In the genomic region with DNA sequence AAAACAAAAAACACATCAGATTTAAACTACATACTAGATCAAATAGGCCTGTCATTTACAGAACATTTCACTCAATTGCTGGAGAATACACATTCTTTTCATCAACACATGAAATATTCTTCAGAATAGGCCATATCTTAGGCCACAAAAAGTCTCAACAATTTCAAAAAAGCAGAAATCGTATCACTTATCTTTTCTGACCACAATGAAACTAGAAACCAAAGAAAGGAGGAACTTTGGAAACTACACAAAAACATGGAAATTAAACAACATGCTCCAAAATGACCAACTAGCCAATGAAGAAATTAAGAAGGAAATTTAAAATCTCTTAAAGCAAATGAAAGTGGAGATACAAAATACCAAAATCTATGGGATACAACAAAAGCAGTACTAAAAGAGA, we compare ENCODE assay signal across 13 cellular contexts. TPM values are rescaled to one million over a fixed set of nuclear protein-coding genes. Genes with fewer than 3 reads are reported as not detected.
DNase-seq lines count a peak whose midpoint lies in the region; ATAC-seq and TF ChIP-seq lines count a peak whose summit lies in the region.
"Had no signal": no experiment of that assay in that cellular context is flagged by ENCODE, and none has a peak within 500 bp of the region (broad histone marks: within the 10 kb centered on the region; RNA-seq: fewer than 3 reads in every experiment).

No MANE protein-coding gene starts in this region.

- no peak for ATAC-seq in effector memory CD8-positive, alpha-beta T cell (replicated peaks)
- ATAC-seq in HG03469 (IDR thresholded peaks at IDR 0.05; ENCODE audit: unreplicated experiment) = no peak
- ATAC-seq: K562 had no signal

- H3K27ac Mint-ChIP-seq in effector memory CD8-positive, alpha-beta T cell = peak overlapping the region; percentile 31 to 33
- H3K27ac Mint-ChIP-seq: nephron had no signal

- H3K27ac ChIP-seq in DOHH2 (ENCODE audit: low read depth, low read length) = peak overlapping the region; percentile 97
- H3K27ac ChIP-seq in SU-DHL-6 (ENCODE audit: low read depth, low read length) = no peak overlapping the region
- H3K27ac ChIP-seq: BLaER1 treated with 17β-estradiol and CSF1 and Interleukin-3, amounts not matched to agents 10 nM and 100 nM; thoracic aorta had no signal

- H3K27me3 Mint-ChIP-seq in effector memory CD8-positive, alpha-beta T cell = no peaks in the 10 kb centered on the region

- H4K20me1 ChIP-seq in DOHH2 (ENCODE audit: control insufficient read depth, insufficient read depth, low read depth, low read length) (no peaks in the 10 kb centered on the region), SU-DHL-6 (ENCODE audit: low read depth, low read length) (no peaks in the 10 kb centered on the region; the same call in 1 of the 2 replicates)

- TF ChIP-seq CTCF in DOHH2 (IDR thresholded peaks at IDR 0.05; ENCODE audit: low read depth, low read length, poor library complexity, severe bottlenecking) (no peak), SU-DHL-6 (IDR thresholded peaks at IDR 0.05; ENCODE audit: insufficient read depth, low read length, poor library complexity, severe bottlenecking) (no peak), lower leg skin (IDR thresholded peaks at IDR 0.05) (no peak)

- no peak overlapping the region for H3K9ac ChIP-seq in SU-DHL-6 (ENCODE audit: low read length)
- H3K9ac ChIP-seq: BLaER1 treated with 17β-estradiol and CSF1 and Interleukin-3, amounts not matched to agents 10 nM and 100 nM had no signal

- DNase-seq in CD1c-positive myeloid dendritic cell (ENCODE audit: extremely low spot score) = peak; percentile 65
- DNase-seq in effector memory CD8-positive, alpha-beta T cell = no peak
- DNase-seq in stimulated activated CD8-positive, alpha-beta memory T cell treated with anti-CD3 and anti-CD28 coated beads, Interleukin-4, amount 100 ng/mL, for 48 hours = no peak
- DNase-seq in lower leg skin (ENCODE audit: low spot score in 2 of 2) = no peak
- DNase-seq: hypothalamus, NCI-H510A had no signal

- H3K9me2 ChIP-seq in DOHH2 (replicated peaks; ENCODE audit: control insufficient read depth, low read length) (no peaks in the 10 kb centered on the region), SU-DHL-6 (replicated peaks; ENCODE audit: insufficient read depth, low read length) (no peaks in the 10 kb centered on the region)

- peak overlapping the region; percentile 48 to 68 for H3K4me3 Mint-ChIP-seq in effector memory CD8-positive, alpha-beta T cell
- H3K4me3 Mint-ChIP-seq: nephron had no signal

- H3K9me3 ChIP-seq in DOHH2 (ENCODE audit: control insufficient read depth, insufficient read depth, low read length) (no peaks in the 10 kb centered on the region), SU-DHL-6 (ENCODE audit: insufficient read depth, low read length) (no peaks in the 10 kb centered on the region)
- H3K9me3 ChIP-seq: thoracic aorta had no signal

- peaks cover 61% of the 10 kb centered on the region for H3K4me1 ChIP-seq in DOHH2 (ENCODE audit: control insufficient read depth, low read length)

- intact Hi-C loops in lower leg skin (cut with DNase I; ENCODE audit: low total_unique reads) = no loop called here

- peaks cover 28% of the 10 kb centered on the region for H3K79me2 ChIP-seq in DOHH2 (ENCODE audit: control insufficient read depth, low read length)
- H3K79me2 ChIP-seq in SU-DHL-6 (ENCODE audit: insufficient read depth, low read length) = no peaks in the 10 kb centered on the region; the same call in 1 of the 2 replicates

- H3K27me3 ChIP-seq in DOHH2 (ENCODE audit: control insufficient read depth, low read length) = no peaks in the 10 kb centered on the region
- no peaks in the 10 kb centered on the region for H3K27me3 ChIP-seq in SU-DHL-6 (ENCODE audit: low read length)
- H3K27me3 ChIP-seq: BLaER1 treated with 17β-estradiol and CSF1 and Interleukin-3, amounts not matched to agents 10 nM and 100 nM had no signal

- H3K4me2 ChIP-seq in DOHH2 (ENCODE audit: low read length) = peak overlapping the region; percentile 85
- peak overlapping the region; percentile 30 for H3K4me2 ChIP-seq in SU-DHL-6 (ENCODE audit: low read depth, low read length, poor library complexity, severe bottlenecking)

- H2AFZ ChIP-seq in SU-DHL-6 (ENCODE audit: low read depth, low read length, severe bottlenecking) = no peak overlapping the region

- H3K9me3 Mint-ChIP-seq in effector memory CD8-positive, alpha-beta T cell = no peaks in the 10 kb centered on the region

- WGBS in lower leg skin, 2 donors = 62 to 71% methylated on average over 1 of the region's 1 CpG

- H3K36me3 ChIP-seq in DOHH2 (ENCODE audit: control insufficient read depth, low read length) (no peaks in the 10 kb centered on the region), SU-DHL-6 (ENCODE audit: low read length) (no peaks in the 10 kb centered on the region)
- H3K36me3 ChIP-seq: thoracic aorta had no signal

- peaks cover 31 to 44% of the 10 kb centered on the region in 2 donors for H3K4me1 Mint-ChIP-seq in effector memory CD8-positive, alpha-beta T cell (ENCODE audit: low read depth in 2 of 2)

- peaks cover 4% of the 10 kb centered on the region for H3K36me3 Mint-ChIP-seq in effector memory CD8-positive, alpha-beta T cell (ENCODE audit: insufficient read depth)

- H3K4me3 ChIP-seq in DOHH2 (ENCODE audit: low read length) (peak overlapping the region; percentile 67), SU-DHL-6 (ENCODE audit: insufficient read depth, low read length, poor library complexity, severe bottlenecking) (no peak overlapping the region), lower leg skin (ENCODE audit: low read depth, poor library complexity, severe bottlenecking) (no peak overlapping the region)
- H3K4me3 ChIP-seq: BLaER1 treated with 17β-estradiol and CSF1 and Interleukin-3, amounts not matched to agents 10 nM and 100 nM; K562; thoracic aorta had no signal

- TF ChIP-seq POLR2A in lower leg skin (IDR thresholded peaks at IDR 0.05) = no peak

- H3F3A ChIP-seq in DOHH2 (ENCODE audit: control insufficient read depth, insufficient read depth) (peaks cover 26% of the 10 kb centered on the region), SU-DHL-6 (ENCODE audit: insufficient read depth) (no peaks in the 10 kb centered on the region)

RNA-seq across cellular contexts. Expression of a gene that starts 35.1 kb away (rescaled TPM):
- 1 to 10 TPM in 3 of 4 donors, under 1 TPM in 1; 0.34 to 4.2 (median 2.0) TPM for total RNA-seq in lower leg skin
